Comparison of ENCODE assay signal across 9 cellular contexts in genomic region chr13:110676057-110676510, GRCh38. TPM values are rescaled to one million over a fixed set of nuclear protein-coding genes. Genes with fewer than 3 reads are reported as not detected.
DNase-seq lines count a peak whose midpoint lies in the region; ATAC-seq, FAIRE-seq and TF ChIP-seq lines count a peak whose summit lies in the region.
"Had no signal": no experiment of that assay in that cellular context is flagged by ENCODE, and none has a peak within 500 bp of the region (broad histone marks: within the 10 kb centered on the region; RNA-seq: fewer than 3 reads in every experiment).

No MANE protein-coding gene starts in this region.

- H3K4me3 Mint-ChIP-seq in T-helper 17 cell, result peak overlapping the region; percentile 64

- H3K27me3 ChIP-seq in left ventricle myocardium inferior (ENCODE audit: low read depth), result no peaks in the 10 kb centered on the region
- H3K27me3 ChIP-seq in small intestine (ENCODE audit: control insufficient read depth in 2 of 2, insufficient read depth in 2 of 2, low read length in 2 of 2), result no peaks in the 10 kb centered on the region
- no peaks in the 10 kb centered on the region for H3K27me3 ChIP-seq in sigmoid colon

- no peak overlapping the region for H3K4me3 ChIP-seq in left ventricle myocardium inferior
- no peak overlapping the region for H3K4me3 ChIP-seq in small intestine (ENCODE audit: low read depth in 1 of 2, low read length in 2 of 2)
- no peak overlapping the region for H3K4me3 ChIP-seq in sigmoid colon

- H3K27ac ChIP-seq in left ventricle myocardium inferior (replicated peaks) (no peak overlapping the region), small intestine (ENCODE audit: low read depth in 1 of 2, low read length in 1 of 2) (peak overlapping the region in 1 of 2 donors; percentile 56), sigmoid colon (peak overlapping the region in 1 of 4 donors; percentile 42)
- H3K27ac ChIP-seq: C4-2B had no signal

- H3K36me3 Mint-ChIP-seq in T-helper 17 cell (ENCODE audit: low read depth), result peaks cover 6% of the 10 kb centered on the region

- TF ChIP-seq POLR2A in sigmoid colon (IDR thresholded peaks at IDR 0.05), result no peak

- TF ChIP-seq CTCF in left ventricle myocardium inferior (IDR thresholded peaks at IDR 0.05; ENCODE audit: borderline replicate concordance) (no peak), sigmoid colon (IDR thresholded peaks at IDR 0.05) (no peak)

- H3K4me1 ChIP-seq in left ventricle myocardium inferior, result no peaks in the 10 kb centered on the region
- no peaks in the 10 kb centered on the region for H3K4me1 ChIP-seq in small intestine (ENCODE audit: control insufficient read depth in 2 of 2, insufficient read depth in 1 of 2, low read depth in 1 of 2, low read length in 1 of 2)
- no peaks in the 10 kb centered on the region for H3K4me1 ChIP-seq in sigmoid colon

- ATAC-seq in left cardiac atrium, result peak; percentile 55 to 61
- ATAC-seq in HG02973 (IDR thresholded peaks at IDR 0.05; ENCODE audit: unreplicated experiment), result peak; percentile 61
- peak; percentile 76 for ATAC-seq in T-helper 17 cell

- 82 to 95% (median 91%) methylated on average over 16 of the region's 16 CpGs for WGBS in small intestine, 3 donors
- WGBS in sigmoid colon, 2 donors, result 82 to 89% methylated on average over 16 of the region's 16 CpGs

- H3K27ac Mint-ChIP-seq in T-helper 17 cell, result peak overlapping the region; percentile 79

- no peak for FAIRE-seq in small intestine (lab: Jason Lieb, UNC)

- H3K4me1 Mint-ChIP-seq in T-helper 17 cell, result peaks cover 20% of the 10 kb centered on the region

- TF ChIP-seq EP300 in sigmoid colon (IDR thresholded peaks at IDR 0.05), result no peak

- DNase-seq in left cardiac atrium (no peak), left ventricle myocardium inferior (no peak), T-helper 17 cell (no peak), small intestine (no peak), sigmoid colon (no peak), kidney tubule cell (ENCODE audit: low spot score) (no peak), NCI-H82 treated with DMSO at 0.1 percent for 48 hours (lab: John Stamatoyannopoulos, UW; ENCODE audit: unreplicated experiment) (no peak)

- H3K27me3 Mint-ChIP-seq in T-helper 17 cell, result no peaks in the 10 kb centered on the region

- H3K9me3 ChIP-seq in left ventricle myocardium inferior (replicated peaks) (peaks cover 5% of the 10 kb centered on the region), T-helper 17 cell (ENCODE audit: control insufficient read depth, low read length, poor library complexity, severe bottlenecking) (no peaks in the 10 kb centered on the region), small intestine (ENCODE audit: control insufficient read depth, low read depth) (no peaks in the 10 kb centered on the region), sigmoid colon (no peaks in the 10 kb centered on the region)

- intact Hi-C loops in left cardiac atrium (cut with DNase I), result no loop called here
- intact Hi-C loops in left ventricle myocardium inferior (cut with micrococcal nuclease), result no loop called here
- intact Hi-C loops in sigmoid colon (cut with DNase I), result no loop called here

- H3K36me3 ChIP-seq in left ventricle myocardium inferior (peaks cover 36% of the 10 kb centered on the region), small intestine (ENCODE audit: control insufficient read depth in 2 of 2, insufficient read depth in 2 of 2, low read length in 2 of 2) (peaks cover 4 to 12% of the 10 kb centered on the region in 2 donors), sigmoid colon (peaks cover 9 to 45% (median 27%) of the 10 kb centered on the region in 4 donors)

RNA-seq across cellular contexts. Expression of gene CARS2, which starts 29.8 kb away (rescaled TPM):
- 10 to 100 TPM; 36.6 to 37.9 TPM for total RNA-seq in left cardiac atrium
- total RNA-seq in left ventricle myocardium inferior, result 52.8 TPM
- total RNA-seq in T-helper 17 cell, result 10 to 100 TPM; 57.7 to 74.6 TPM
- polyA plus RNA-seq in small intestine, result 10 to 100 TPM; 69.7 to 92.6 (median 77.3) TPM
- 10 to 100 TPM; 44.1 to 77.5 (median 46.7) TPM for total RNA-seq in sigmoid colon
- 10 to 100 TPM; 35.4 to 75.9 (median 36.6) TPM for polyA plus RNA-seq in sigmoid colon

RNA-seq across cellular contexts. Expression of gene ING1, which starts 37.4 kb away (rescaled TPM):
- total RNA-seq in left cardiac atrium, result 1 to 10 TPM; 6.3 to 7.0 TPM
- total RNA-seq in left ventricle myocardium inferior, result 6.9 TPM
- total RNA-seq in T-helper 17 cell, result 10 to 100 TPM; 15.2 to 15.3 TPM
- polyA plus RNA-seq in small intestine, result 10 to 100 TPM; 10.8 to 18.6 (median 15.7) TPM
- 10 to 100 TPM; 16.8 to 24.0 (median 21.9) TPM for total RNA-seq in sigmoid colon
- polyA plus RNA-seq in sigmoid colon, result 10 to 100 TPM; 11.3 to 16.2 (median 15.4) TPM
